22 cellular contexts compared by ENCODE assay signal in the genomic region with DNA sequence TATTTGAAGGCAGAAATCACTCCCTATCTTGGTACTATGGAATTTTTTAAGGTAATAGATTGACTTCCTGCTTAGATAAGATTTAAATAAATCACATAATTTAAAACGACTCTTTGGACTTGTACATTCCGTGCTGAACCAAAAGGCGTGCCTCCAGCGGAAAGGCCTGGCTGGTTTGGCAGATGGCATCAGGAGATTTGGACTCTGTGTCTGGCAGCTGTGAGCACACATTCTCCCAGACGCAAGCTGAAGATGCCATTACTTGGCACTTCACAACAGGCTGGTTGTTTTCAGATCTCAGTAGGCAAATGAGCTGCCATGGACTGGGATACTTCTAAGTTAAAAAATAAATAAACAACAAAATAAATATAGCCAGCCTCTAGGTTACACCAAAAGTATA.
DNase-seq lines count a peak whose midpoint lies in the region; ATAC-seq and TF ChIP-seq lines count a peak whose summit lies in the region.
"Had no signal": no experiment of that assay in that cellular context is flagged by ENCODE, and none has a peak within 500 bp of the region (broad histone marks: within the 10 kb centered on the region; RNA-seq: fewer than 3 reads in every experiment).

No MANE protein-coding gene starts in this region.

- TF ChIP-seq CTCF in AG10803 (conservative IDR thresholded peaks at IDR 0.05; ENCODE audit: low read length) (no peak), prostate gland (IDR thresholded peaks at IDR 0.05) (no peak)

- H3K27ac ChIP-seq in prostate gland: peak overlapping the region in 1 of 2 donors; percentile 14
- H3K27ac ChIP-seq: cardiac muscle cell, parathyroid adenoma, thyroid gland had no signal

- WGBS in prostate gland: 33% methylated on average over 5 of the region's 5 CpGs

- no peak for TF ChIP-seq POLR2A in prostate gland (IDR thresholded peaks at IDR 0.05)

- peak; percentile 35 for DNase-seq in AG10803 (ENCODE audit: low read depth)
- DNase-seq in anterior cingulate cortex (lab: John Stamatoyannopoulos, UW): peak in 34 of 58 donors; percentile 9 to 64 (median 30)
- DNase-seq in inferior parietal cortex (ENCODE audit: extremely low spot score): peak; percentile 45
- peak; percentile 55 for DNase-seq in prostate gland (ENCODE audit: low spot score)
- DNase-seq in retina: no peak
- DNase-seq in stimulated activated naive CD4-positive, alpha-beta T cell (lab: John Stamatoyannopoulos, UW): no peak
- no peak for DNase-seq in sciatic nerve (ENCODE audit: low spot score)
- DNase-seq: ACHN; activated CD4-positive, CD25-positive, alpha-beta regulatory T cell treated with anti-CD3 and anti-CD28 coated beads, Interleukin-2, amount 50 U/mL, for 72 hours; CD4-positive, CD25-positive, alpha-beta regulatory T cell; DMS79 treated with DMSO at 0.1 percent for 48 hours; effector CD8-positive, alpha-beta T cell; GOT3; naive B cell; NCI-H1436; NCI-H2171 treated with DMSO at 0.1 percent for 48 hours; stimulated activated CD4-positive, alpha-beta T cell treated with anti-CD3 and anti-CD28 coated beads, Interleukin-12 subunit alpha, Interleukin-12 subunit beta, amount 100 ng/mL, for 4 hours; T1000; thyroid gland had no signal

- intact Hi-C loops in prostate gland (cut with DNase I): no loop called here
- intact Hi-C loops in sciatic nerve (cut with DNase I): no loop called here

- no peaks in the 10 kb centered on the region for H3K36me3 ChIP-seq in prostate gland

- no peak for ATAC-seq in sciatic nerve
- ATAC-seq in HG02870 (IDR thresholded peaks at IDR 0.05; ENCODE audit: unreplicated experiment): no peak

- no peaks in the 10 kb centered on the region for H3K4me1 ChIP-seq in prostate gland (replicated peaks)
- H3K4me1 ChIP-seq: parathyroid adenoma, thyroid gland had no signal

- no peaks in the 10 kb centered on the region for H3K27me3 ChIP-seq in prostate gland (replicated peaks; ENCODE audit: insufficient read depth)
- H3K27me3 ChIP-seq: cardiac muscle cell, thyroid gland had no signal

- H3K4me3 ChIP-seq in AG10803 (ENCODE audit: low read length): no peak overlapping the region
- no peak overlapping the region for H3K4me3 ChIP-seq in prostate gland
- H3K4me3 ChIP-seq: cardiac muscle cell, thyroid gland had no signal

- no peaks in the 10 kb centered on the region for H3K9me3 ChIP-seq in prostate gland
- H3K9me3 ChIP-seq: thyroid gland had no signal

Comparison
In these comparisons a context has a peak if more than half of its experiments do, and no peak if none do; other contexts are left out.
1. DNase-seq: peak in AG10803 (single experiment), anterior cingulate cortex (34 of 58), inferior parietal cortex (single experiment) and prostate gland (single experiment); none in retina (single experiment), stimulated activated naive CD4-positive, alpha-beta T cell (0 of 6) and sciatic nerve (single experiment).